Comparison of ENCODE assay signal across 13 cellular contexts in the genomic region with DNA sequence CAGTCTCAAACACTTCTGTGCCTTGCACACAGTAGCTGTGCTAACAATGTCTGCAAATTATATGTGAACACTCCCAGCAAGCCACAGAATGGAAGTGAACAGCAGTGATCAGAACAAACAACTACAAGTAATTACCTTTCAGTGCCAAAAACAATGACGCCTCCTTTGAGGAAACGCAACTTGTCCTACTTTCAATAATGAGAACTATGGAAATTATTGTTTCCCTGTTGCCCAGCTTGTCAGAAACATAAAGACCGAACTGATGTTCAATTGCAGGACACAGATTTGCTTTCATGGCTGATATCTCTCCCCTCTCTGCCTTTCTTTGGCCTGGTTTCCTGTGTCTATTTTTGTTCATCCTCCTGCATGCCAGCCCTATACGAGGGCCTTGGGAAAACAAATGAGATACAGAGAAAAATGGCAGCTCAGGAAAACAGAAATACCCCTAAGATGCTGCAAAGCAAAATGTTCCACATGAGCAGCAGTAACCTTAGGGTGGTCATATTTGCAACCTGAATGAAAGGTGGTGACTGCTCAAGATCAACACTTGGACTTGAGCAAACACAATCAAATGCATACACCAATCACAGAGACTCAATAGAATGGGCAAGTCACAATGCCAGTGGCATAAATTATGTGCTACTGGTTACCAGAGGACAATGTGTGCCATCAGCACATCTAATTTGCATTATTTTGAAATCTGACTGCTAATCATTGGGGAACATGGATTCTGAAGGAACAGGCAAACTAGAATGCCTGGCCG. TPM values are rescaled to one million over a fixed set of nuclear protein-coding genes. Genes with fewer than 3 reads are reported as not detected.
DNase-seq lines count a peak whose midpoint lies in the region; ATAC-seq, FAIRE-seq and TF ChIP-seq lines count a peak whose summit lies in the region.
"Had no signal": no experiment of that assay in that cellular context is flagged by ENCODE, and none has a peak within 500 bp of the region (broad histone marks: within the 10 kb centered on the region; RNA-seq: fewer than 3 reads in every experiment).

No MANE protein-coding gene starts in this region.

- no peak overlapping the region for H2AFZ ChIP-seq in H1 (ENCODE audit: low read length)

- TF ChIP-seq RAD21 in H1 (IDR thresholded peaks at IDR 0.05 in 1 of 2, conservative IDR thresholded peaks at IDR 0.05 in 1 of 2; ENCODE audit: low read depth in 2 of 2, low read length in 2 of 2): no peak

- H2BK5ac ChIP-seq in H1 (ENCODE audit: low read depth, low read length): no peak overlapping the region

- no peak for ATAC-seq in GM19395 (IDR thresholded peaks at IDR 0.05; ENCODE audit: unreplicated experiment)
- ATAC-seq in GM21390 (IDR thresholded peaks at IDR 0.05; ENCODE audit: unreplicated experiment): no peak

- H3K9me3 ChIP-seq in BLaER1 (no peaks in the 10 kb centered on the region), H1 (ENCODE audit: insufficient read depth in 2 of 2, low read depth in 1 of 2, low read length in 1 of 2) (no peaks in the 10 kb centered on the region)
- H3K9me3 ChIP-seq: lower lobe of right lung had no signal

- H3K23ac ChIP-seq in H1 (ENCODE audit: insufficient read length): no peak overlapping the region

- H4K20me1 ChIP-seq in BLaER1 (no peaks in the 10 kb centered on the region), H1 (replicated peaks in 1 of 2; ENCODE audit: control insufficient read depth in 1 of 2, insufficient read depth in 2 of 2, low read length in 2 of 2) (peaks cover 0 to 7% of the 10 kb centered on the region in 2 experiments)

- TF ChIP-seq CTCF in H1 (IDR thresholded peaks at IDR 0.05; ENCODE audit: control extremely low read depth in 1 of 3, insufficient read depth in 1 of 3, low read depth in 1 of 3, low read length in 3 of 3): no peak

- H3K27me3 ChIP-seq in BLaER1 (no peaks in the 10 kb centered on the region), H1 (replicated peaks in 1 of 4; ENCODE audit: control insufficient read depth in 3 of 4, extremely low read depth in 1 of 4, insufficient read depth in 3 of 4, low read length in 3 of 4) (no peaks in the 10 kb centered on the region)

- H3K56ac ChIP-seq in H1 (replicated peaks; ENCODE audit: insufficient read length, low read depth, low read length): no peak overlapping the region

- TF ChIP-seq EP300 in H1 (IDR thresholded peaks at IDR 0.05; ENCODE audit: borderline replicate concordance in 1 of 2, low read depth in 2 of 2, low read length in 2 of 2): no peak

- no peak overlapping the region for H3K14ac ChIP-seq in H1 (ENCODE audit: insufficient read length)

- no peak overlapping the region for H3K4ac ChIP-seq in H1 (replicated peaks; ENCODE audit: insufficient read length, low read depth, low read length)

- WGBS in H1 (ENCODE audit: extremely low coverage in 1 of 2, insufficient coverage in 1 of 2, insufficient read length in 1 of 2, insufficient replicate concordance in 2 of 2, low coverage in 1 of 2, low lambda C conversion rate in 2 of 2, missing lambda C conversion rate in 1 of 2), 2 experiments: 90% methylated on average over 5 of the region's 5 CpGs; no CpG with 5 or more reads in 1 of the 2 experiments

- H3K23me2 ChIP-seq in H1 (ENCODE audit: low read depth, low read length): no peaks in the 10 kb centered on the region

- H2BK12ac ChIP-seq in H1 (ENCODE audit: low read depth, low read length): 0 out of 2 replicates have a peak overlapping the region, but pooled peaks have one; percentile 40

- no peak overlapping the region for H4K91ac ChIP-seq in H1 (replicated peaks; ENCODE audit: insufficient read length, low read length)

- no peak overlapping the region for H4K5ac ChIP-seq in H1 (ENCODE audit: insufficient read length, low read depth, low read length)

- no peak overlapping the region for H2AK5ac ChIP-seq in H1 (ENCODE audit: low read depth, low read length)

- no peak overlapping the region for H2BK120ac ChIP-seq in H1 (replicated peaks; ENCODE audit: low read depth, low read length)

- DNase-seq in NCI-H345 (lab: John Stamatoyannopoulos, UW) (peak; percentile 66), H1 (ENCODE audit: low read depth in 1 of 2, low spot score in 2 of 2) (no peak), myocyte (ENCODE audit: low read depth) (peak; percentile 28), T1000 (lab: John Stamatoyannopoulos, UW) (no peak), NCI-H2227 treated with DMSO at 0.1 percent for 48 hours (lab: John Stamatoyannopoulos, UW) (no peak)
- DNase-seq: lower lobe of right lung; stimulated activated CD8-positive, alpha-beta memory T cell treated with anti-CD3 and anti-CD28 coated beads, Interleukin-4, amount 100 ng/mL, for 48 hours had no signal

- CTCF ChIA-PET in H1 (lab: Charles Lee; ENCODE audit: partially characterized antibody): interaction anchor here (0.9 to 4.9 kb wide), 6 partner anchors 9 to 80 kb away, joined by 3 to 17 read pairs (median 4); no protein-coding TSS in a partner anchor

- TF ChIP-seq POLR2A in H1 (IDR thresholded peaks at IDR 0.05; ENCODE audit: control extremely low read depth in 1 of 2, low read depth in 2 of 2, low read length in 2 of 2): no peak

- no peak overlapping the region for H2BK20ac ChIP-seq in H1 (ENCODE audit: low read length)

- H3K4me1 ChIP-seq in BLaER1: peaks cover 12% of the 10 kb centered on the region
- peaks cover 4 to 18% (median 11%) of the 10 kb centered on the region in 4 experiments; a peak in 6 of 7 replicates for H3K4me1 ChIP-seq in H1 (replicated peaks in 1 of 4; ENCODE audit: control insufficient read depth in 3 of 4, insufficient read depth in 4 of 4, low read length in 3 of 4)

- H3K4me2 ChIP-seq in BLaER1 (peak overlapping the region; percentile 35), H1 (ENCODE audit: insufficient read depth in 1 of 2, low read depth in 2 of 2, low read length in 2 of 2) (no peak overlapping the region)
- H3K4me2 ChIP-seq: KMS-11 had no signal

- H3K36me3 ChIP-seq in BLaER1 (no peaks in the 10 kb centered on the region), H1 (ENCODE audit: control insufficient read depth in 2 of 4, insufficient read depth in 4 of 4, low read length in 3 of 4) (no peaks in the 10 kb centered on the region)
- H3K36me3 ChIP-seq: lower lobe of right lung had no signal

- POLR2A ChIA-PET in H1 (lab: Charles Lee; ENCODE audit: partially characterized antibody): no interaction called here

- peaks cover 0 to 81% of the 10 kb centered on the region in 2 experiments; a peak in 3 of 4 replicates for H3K79me2 ChIP-seq in H1 (ENCODE audit: control insufficient read depth in 1 of 2, insufficient read depth in 2 of 2, low read length in 2 of 2)

- peaks cover 7% of the 10 kb centered on the region; the same call in 1 of the 2 replicates for H3K79me1 ChIP-seq in H1 (ENCODE audit: low read depth, low read length)

- H3K27ac ChIP-seq in BLaER1: no peak overlapping the region
- no peak overlapping the region for H3K27ac ChIP-seq in H1 (ENCODE audit: low read depth, low read length)
- H3K27ac ChIP-seq: KMS-11, lower lobe of right lung had no signal

- H4K8ac ChIP-seq in H1 (ENCODE audit: extremely low read depth, insufficient read depth, low read length): no peak overlapping the region

- H3K4me3 ChIP-seq in BLaER1: no peak overlapping the region
- no peak overlapping the region for H3K4me3 ChIP-seq in H1 (ENCODE audit: extremely low read depth in 1 of 4, insufficient read depth in 2 of 4, low read depth in 3 of 4, low read length in 4 of 4)
- H3K4me3 ChIP-seq: lower lobe of right lung had no signal

- 0 out of 2 replicates have a peak overlapping the region, but pooled peaks have one; percentile 9 for H3K18ac ChIP-seq in H1 (ENCODE audit: extremely low read depth, low read length)

- H2BK15ac ChIP-seq in H1 (ENCODE audit: low read length): 0 out of 2 replicates have a peak overlapping the region, but pooled peaks have one; percentile 13

- FAIRE-seq in H1 (lab: Jason Lieb, UNC): no peak
- FAIRE-seq: endothelial cell of umbilical vein had no signal

- H3K9ac ChIP-seq in BLaER1 (no peak overlapping the region), H1 (replicated peaks in 1 of 4; ENCODE audit: extremely low read depth in 1 of 4, low read depth in 3 of 4, low read length in 3 of 4) (no peak overlapping the region)
- H3K9ac ChIP-seq: KMS-11 had no signal

TF ChIP-seq in H1, 55 proteins besides CTCF, POLR2A, EP300 and RAD21 (continues in another document):
- TF ChIP-seq GTF2F1 (IDR thresholded peaks at IDR 0.05; ENCODE audit: borderline replicate concordance, low read depth, low read length): no peak
- no peak for TF ChIP-seq YY1 (IDR thresholded peaks at IDR 0.05; ENCODE audit: low read depth, low read length)
- no peak for TF ChIP-seq BRCA1 (IDR thresholded peaks at IDR 0.05; ENCODE audit: low read depth, low read length)
- TF ChIP-seq SP1 (IDR thresholded peaks at IDR 0.05; ENCODE audit: low read depth, low read length): no peak
- TF ChIP-seq, protein P1, sequence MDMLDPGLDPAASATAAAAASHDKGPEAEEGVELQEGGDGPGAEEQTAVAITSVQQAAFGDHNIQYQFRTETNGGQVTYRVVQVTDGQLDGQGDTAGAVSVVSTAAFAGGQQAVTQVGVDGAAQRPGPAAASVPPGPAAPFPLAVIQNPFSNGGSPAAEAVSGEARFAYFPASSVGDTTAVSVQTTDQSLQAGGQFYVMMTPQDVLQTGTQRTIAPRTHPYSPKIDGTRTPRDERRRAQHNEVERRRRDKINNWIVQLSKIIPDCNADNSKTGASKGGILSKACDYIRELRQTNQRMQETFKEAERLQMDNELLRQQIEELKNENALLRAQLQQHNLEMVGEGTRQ (IDR thresholded peaks at IDR 0.05; ENCODE audit: low read length): no peak

RNA-seq across cellular contexts. Expression of a gene that starts 26.8 kb away (rescaled TPM):
- total RNA-seq in H1 (2021; fragmentation: NEBNext Ultra II Directional; extraction: Animal tissue kit (Norgen Biotek cat#: 25700)): 36.5 and 40.4 TPM in 2 replicates
- 13.8 and 20.3 TPM in 2 replicates for polyA plus RNA-seq in H1 (2011; rRNA removed)
- polyA plus RNA-seq in H1 (2011; cell fraction: cytosol; rRNA removed): 20.7 TPM
- polyA plus RNA-seq in H1 (2011; cell fraction: nucleus; rRNA removed): 44.2 TPM
- polyA plus RNA-seq in H1 (2012, experiment 1 of 2): 24.1 to 31.8 TPM (median 27.2 TPM) in 4 replicates
- polyA plus RNA-seq in H1 (2012, experiment 2 of 2): 7.2 TPM
- 17.9 TPM for polyA plus RNA-seq in H1 (2013, experiment 1 of 2)
- polyA plus RNA-seq in H1 (2013, experiment 2 of 2): 15.9 TPM
- polyA minus RNA-seq in H1 (2011; rRNA and poly(A)+ RNA removed): 40.8 and 57.2 TPM in 2 replicates
- 26.1 TPM for polyA minus RNA-seq in H1 (2011; cell fraction: cytosol; rRNA and poly(A)+ RNA removed)
- polyA minus RNA-seq in H1 (2011; cell fraction: nucleus; rRNA and poly(A)+ RNA removed): 66.4 TPM
- total RNA-seq in myocyte: 52.6 and 59.9 TPM in 2 replicates
- polyA plus RNA-seq in myocyte (2012): 27.4 TPM
- total RNA-seq: RPMI7951 had no signal
- polyA plus RNA-seq: endothelial cell of umbilical vein had no signal

Comparison
In these comparisons a context has a peak if more than half of its experiments do, and no peak if none do; other contexts are left out.
1. DNase-seq: peak in NCI-H345 (single experiment) and myocyte (single experiment); none in H1 (0 of 2), T1000 (single experiment) and NCI-H2227 treated with DMSO at 0.1 percent for 48 hours (single experiment).